Comparison of ENCODE assay signal across 17 cellular contexts in genomic region chr5:134594336-134594735, GRCh38. TPM values are rescaled to one million over a fixed set of nuclear protein-coding genes. Genes with fewer than 3 reads are reported as not detected.
DNase-seq lines count a peak whose midpoint lies in the region; ATAC-seq, FAIRE-seq and TF ChIP-seq lines count a peak whose summit lies in the region.
"Had no signal": no experiment of that assay in that cellular context is flagged by ENCODE, and none has a peak within 500 bp of the region (broad histone marks: within the 10 kb centered on the region; RNA-seq: fewer than 3 reads in every experiment).

No MANE protein-coding gene starts in this region.

- H3K9me2 ChIP-seq in Loucy (replicated peaks; ENCODE audit: low read depth, low read length) = no peaks in the 10 kb centered on the region

- peaks cover 0 to 6% of the 10 kb centered on the region in 2 donors for H3K4me1 Mint-ChIP-seq in natural killer cell

- H3K9me3 Mint-ChIP-seq in natural killer cell = no peaks in the 10 kb centered on the region

- BruUV-seq in K562 (replicated peaks; lab: Mats Ljungman, UMichigan) = no TSS peak

- TF ChIP-seq RAD21 in K562 (CRISPR knock-in tag; conservative IDR thresholded peaks at IDR 0.05 in 1 of 2, IDR thresholded peaks at IDR 0.05 in 1 of 2) = no peak

- no peaks in the 10 kb centered on the region for H3K9me1 ChIP-seq in K562 (ENCODE audit: control insufficient read depth, insufficient read depth, low read length)

- ATAC-seq in K562 (peak; percentile 11; the same call in 1 of the 3 replicates), HG02642 (IDR thresholded peaks at IDR 0.05; ENCODE audit: poor library complexity, unreplicated experiment) (no peak), HG03354 (IDR thresholded peaks at IDR 0.05; ENCODE audit: poor library complexity, severe bottlenecking, unreplicated experiment) (no peak), natural killer cell (no peak)
- ATAC-seq: SK-N-SH treated with all-trans-retinoic acid at 6 μM for 48 hours had no signal

- in situ Hi-C loops in K562 (cut with MboI) = loop anchor here (25.0 kb wide), 1 partner anchor 557 kb away; no protein-coding TSS in a partner anchor

- no peaks in the 10 kb centered on the region for H3K36me3 ChIP-seq in Loucy (ENCODE audit: insufficient read depth, low read length)
- no peaks in the 10 kb centered on the region for H3K36me3 ChIP-seq in K562 (ENCODE audit: control insufficient read depth, insufficient read depth, low read length)
- no peaks in the 10 kb centered on the region for H3K36me3 ChIP-seq in spleen
- H3K36me3 ChIP-seq: Peyer's patch had no signal

- H3K27ac ChIP-seq in K562 (ENCODE audit: extremely low read depth, low read depth, low read length) (no peak overlapping the region), spleen (no peak overlapping the region)
- H3K27ac ChIP-seq: Peyer's patch had no signal

- H3K4me1 ChIP-seq in Loucy (ENCODE audit: insufficient read depth, low read length, poor library complexity, severe bottlenecking) (peaks cover 13% of the 10 kb centered on the region), K562 (replicated peaks in 1 of 2; ENCODE audit: control insufficient read depth in 2 of 2, insufficient read depth in 2 of 2, low read length in 2 of 2) (peaks cover 4% of the 10 kb centered on the region in 2 experiments; a peak in 3 of 5 replicates), spleen (no peaks in the 10 kb centered on the region)

- no peak for TF ChIP-seq POLR2A in K562 (conservative IDR thresholded peaks at IDR 0.05)
- TF ChIP-seq POLR2A in spleen (IDR thresholded peaks at IDR 0.05) = no peak

- H3K4me3 Mint-ChIP-seq in natural killer cell = no peak overlapping the region
- H3K4me3 Mint-ChIP-seq: CD4-positive, CD25-positive, alpha-beta regulatory T cell had no signal

- no peaks in the 10 kb centered on the region for H3K36me3 Mint-ChIP-seq in natural killer cell
- H3K36me3 Mint-ChIP-seq: CD4-positive, CD25-positive, alpha-beta regulatory T cell had no signal

- H3K27me3 ChIP-seq in Loucy (ENCODE audit: insufficient read depth, low read length, poor library complexity, severe bottlenecking) (no peaks in the 10 kb centered on the region), K562 (ENCODE audit: control insufficient read depth in 2 of 2, insufficient read depth in 2 of 2, low read length in 2 of 2) (no peaks in the 10 kb centered on the region), spleen (replicated peaks in 1 of 7) (no peaks in the 10 kb centered on the region)
- H3K27me3 ChIP-seq: Peyer's patch had no signal

- TF ChIP-seq CTCF in Loucy (conservative IDR thresholded peaks at IDR 0.05; ENCODE audit: low read length) (no peak), K562 (IDR thresholded peaks at IDR 0.05 in 2 of 3, conservative IDR thresholded peaks at IDR 0.05 in 1 of 3; ENCODE audit: insufficient read depth in 2 of 3, low read depth in 1 of 3, low read length in 3 of 3) (no peak), spleen (IDR thresholded peaks at IDR 0.05 in 8 of 11, conservative IDR thresholded peaks at IDR 0.05 in 3 of 11) (no peak), natural killer cell (IDR thresholded peaks at IDR 0.05) (no peak)

- no peak overlapping the region for H2AFZ ChIP-seq in Loucy (ENCODE audit: low read length)
- H2AFZ ChIP-seq in K562 (ENCODE audit: low read depth, low read length) = no peak overlapping the region

- H3K9me3 ChIP-seq in Loucy (ENCODE audit: insufficient read depth, low read depth, low read length) (no peaks in the 10 kb centered on the region), K562 (replicated peaks; ENCODE audit: control insufficient read depth, insufficient read depth, low read depth, low read length) (no peaks in the 10 kb centered on the region), spleen (no peaks in the 10 kb centered on the region)
- H3K9me3 ChIP-seq: Peyer's patch had no signal

- peak overlapping the region; percentile 4 for H3K4me2 ChIP-seq in Loucy (ENCODE audit: low read depth, low read length, poor library complexity, severe bottlenecking)
- no peak overlapping the region for H3K4me2 ChIP-seq in K562 (ENCODE audit: insufficient read depth, low read length)

- FAIRE-seq in K562 (lab: Jason Lieb, UNC) = no peak

- no peak overlapping the region for H3K27ac Mint-ChIP-seq in natural killer cell

- no peaks in the 10 kb centered on the region for H3K79me2 ChIP-seq in Loucy (ENCODE audit: insufficient read depth, low read length)
- no peaks in the 10 kb centered on the region for H3K79me2 ChIP-seq in K562 (ENCODE audit: control insufficient read depth, insufficient read depth, low read length)

- TF ChIP-seq EP300 in K562 (IDR thresholded peaks at IDR 0.05; ENCODE audit: low read length) = no peak

- CTCF ChIA-PET in K562 (lab: Yijun Ruan, JAX; ENCODE audit: low intra/inter-chr PET ratio) = no interaction called here

- DNase-seq in Ammon's horn (ENCODE audit: low spot score) (peak; percentile 51), K562 (ENCODE audit: extremely low read depth in 1 of 4, low spot score in 3 of 4) (no peak), mesenteric fat pad (ENCODE audit: low spot score) (peak; percentile 60), spleen (no peak), natural killer cell (no peak)
- DNase-seq: Calu3, DMS79, IMR-90, NCI-H226, NCI-H526 treated with DMSO at 0.1 percent for 48 hours, Peyer's patch, SHP77 had no signal

- peaks cover 0 to 4% of the 10 kb centered on the region in 2 donors for H3K27me3 Mint-ChIP-seq in natural killer cell (ENCODE audit: low read depth in 2 of 2)
- H3K27me3 Mint-ChIP-seq: CD4-positive, CD25-positive, alpha-beta regulatory T cell had no signal

- H3F3A ChIP-seq in Loucy (ENCODE audit: low read depth) = no peaks in the 10 kb centered on the region

- no peak overlapping the region for H3K4me3 ChIP-seq in Loucy (ENCODE audit: low read length, poor library complexity, severe bottlenecking)
- H3K4me3 ChIP-seq in K562 = no peak overlapping the region
- no peak overlapping the region for H3K4me3 ChIP-seq in spleen
- H3K4me3 ChIP-seq: Peyer's patch had no signal

- intact Hi-C loops in K562 (cut with micrococcal nuclease) (loop anchor here (10.0 kb wide), 1 partner anchor 310 kb away; the partner anchor contains the start of gene PCBD2), spleen (cut with DNase I; ENCODE audit: low total_unique reads) (loop anchor here (10.0 kb wide), 1 partner anchor 410 kb away; no protein-coding TSS in a partner anchor), natural killer cell (cut with micrococcal nuclease) (no loop called here)

- POLR2A ChIA-PET in K562 (lab: Yijun Ruan, JAX) = interaction anchor here (1.6 kb wide), 1 partner anchor 12 kb away, joined by 3 read pairs; no protein-coding TSS in a partner anchor

- WGBS in K562 (ENCODE audit: insufficient coverage, low coverage, missing lambda C conversion rate) = 46% methylated on average over 7 of the region's 7 CpGs
- 86 to 95% (median 87%) methylated on average over 4 to 7 of the region's 7 CpGs for WGBS in spleen, 5 donors

- no peaks in the 10 kb centered on the region for H4K20me1 ChIP-seq in Loucy (ENCODE audit: insufficient read depth, low read length, poor library complexity, severe bottlenecking)
- H4K20me1 ChIP-seq in K562 (replicated peaks; ENCODE audit: control insufficient read depth, insufficient read depth, low read length) = no peaks in the 10 kb centered on the region

- H3K9ac ChIP-seq in Loucy (ENCODE audit: low read depth, low read length, poor library complexity, severe bottlenecking) (no peak overlapping the region), K562 (ENCODE audit: insufficient read depth in 1 of 2, low read depth in 2 of 2, low read length in 2 of 2) (no peak overlapping the region)

RNA-seq across cellular contexts. Expression of gene SAR1B, which starts 38.3 kb away (rescaled TPM):
- total RNA-seq in K562 (2011; cell fraction: chromatin; rRNA removed; ENCODE audit: low replicate concordance) = 44.4 and 117 TPM in 2 replicates
- total RNA-seq in K562 (2011; cell fraction: nucleolus; rRNA removed) = 28.4 and 35.0 TPM in 2 replicates
- total RNA-seq in K562 (2011; cell fraction: nucleoplasm; rRNA removed) = 50.3 and 80.8 TPM in 2 replicates
- total RNA-seq in K562 (2014; rRNA removed) (51.9 and 55.6 TPM in 2 replicates), K562 (2014; rRNA removed; fragmentation: Illumina TruSeq; extraction: Trizol) (60.7 and 64.7 TPM in 2 replicates), K562 (2015; rRNA removed; fragmentation: Illumina TruSeq; extraction: Trizol) (39.4 and 40.0 TPM in 2 replicates), K562 (2021) (59.8 and 65.4 TPM in 2 replicates), mesenteric fat pad (87.6 TPM), spleen (10 to 100 TPM; 40.2 to 68.6 (median 52.0) TPM), natural killer cell (10 to 100 TPM; 36.2 to 50.2 (median 41.2) TPM)
- polyA plus RNA-seq in K562 (2011; rRNA removed) (55.3 and 79.1 TPM in 2 replicates), K562 (2014; fragmentation: Illumina TruSeq; extraction: Trizol) (53.0 and 63.1 TPM in 2 replicates), K562 (2014; fragmentation: Nextera tagmentation; extraction: Ambion mirVana) (100 to 1,000 TPM; 217 to 221 TPM), K562 (2014; rRNA removed) (64.9 and 66.9 TPM in 2 replicates), spleen (10 to 100 TPM in 2 of 3 donors, 1 to 10 TPM in 1; 7.8 to 14.5 (median 11.5) TPM)
- polyA plus RNA-seq in K562 (2011; cell fraction: cytosol; rRNA removed) = 11.9 and 20.4 TPM in 2 replicates
- 10.9 and 15.1 TPM in 2 replicates for polyA plus RNA-seq in K562 (2011; cell fraction: nucleus; rRNA removed)
- 35.8 and 41.4 TPM in 2 replicates for polyA plus RNA-seq in K562 (2012)
- 128 and 139 TPM in 2 replicates for polyA minus RNA-seq in K562 (2011; rRNA and poly(A)+ RNA removed)
- 24.2 and 30.4 TPM in 2 replicates for polyA minus RNA-seq in K562 (2011; cell fraction: cytosol; rRNA and poly(A)+ RNA removed)
- 10.5 and 15.2 TPM in 2 replicates for polyA minus RNA-seq in K562 (2011; cell fraction: nucleus; rRNA and poly(A)+ RNA removed)

RNA-seq across cellular contexts. Expression of gene SEC24A, which starts 54.2 kb away (rescaled TPM):
- 56.0 and 96.1 TPM in 2 replicates for total RNA-seq in K562 (2011; cell fraction: chromatin; rRNA removed; ENCODE audit: low replicate concordance)
- total RNA-seq in K562 (2011; cell fraction: nucleolus; rRNA removed) = 27.0 and 27.3 TPM in 2 replicates
- total RNA-seq in K562 (2011; cell fraction: nucleoplasm; rRNA removed) = 45.6 and 51.4 TPM in 2 replicates
- 7.9 and 8.0 TPM in 2 replicates for total RNA-seq in K562 (2014; rRNA removed)
- 20.5 and 23.7 TPM in 2 replicates for total RNA-seq in K562 (2014; rRNA removed; fragmentation: Illumina TruSeq; extraction: Trizol)
- total RNA-seq in K562 (2015; rRNA removed; fragmentation: Illumina TruSeq; extraction: Trizol) = 17.5 and 19.5 TPM in 2 replicates
- 23.8 and 24.5 TPM in 2 replicates for total RNA-seq in K562 (2021)
- 36.5 and 41.2 TPM in 2 replicates for polyA plus RNA-seq in K562 (2011; rRNA removed)
- 25.2 and 35.9 TPM in 2 replicates for polyA plus RNA-seq in K562 (2011; cell fraction: cytosol; rRNA removed)
- polyA plus RNA-seq in K562 (2011; cell fraction: nucleus; rRNA removed) = 23.4 and 28.7 TPM in 2 replicates
- polyA plus RNA-seq in K562 (2012) = 12.1 and 15.6 TPM in 2 replicates
- polyA plus RNA-seq in K562 (2014; fragmentation: Illumina TruSeq; extraction: Trizol) = 22.5 and 26.4 TPM in 2 replicates
- polyA plus RNA-seq in K562 (2014; fragmentation: Nextera tagmentation; extraction: Ambion mirVana) = 10 to 100 TPM in 1 of 2 experiments, 1 to 10 TPM in 1; 7.9 to 11.1 TPM
- polyA plus RNA-seq in K562 (2014; rRNA removed) = 10.9 and 15.3 TPM in 2 replicates
- polyA minus RNA-seq in K562 (2011; rRNA and poly(A)+ RNA removed) = 65.8 and 74.0 TPM in 2 replicates
- polyA minus RNA-seq in K562 (2011; cell fraction: cytosol; rRNA and poly(A)+ RNA removed) = 23.2 and 24.9 TPM in 2 replicates
- polyA minus RNA-seq in K562 (2011; cell fraction: nucleus; rRNA and poly(A)+ RNA removed) = 15.1 and 31.1 TPM in 2 replicates
- total RNA-seq in mesenteric fat pad = 34.2 TPM
- total RNA-seq in spleen = 10 to 100 TPM; 20.7 to 36.3 (median 26.2) TPM
- 1 to 10 TPM; 2.3 to 4.3 (median 2.9) TPM for polyA plus RNA-seq in spleen
- 10 to 100 TPM; 20.9 to 26.1 (median 25.0) TPM for total RNA-seq in natural killer cell

Comparison
In these comparisons a context has a peak if more than half of its experiments do, and no peak if none do; other contexts are left out.
1. DNase-seq: peak in Ammon's horn (single experiment) and mesenteric fat pad (single experiment); none in K562 (0 of 4), spleen (single experiment) and natural killer cell (single experiment).